8 cellular contexts compared by ENCODE assay signal in genomic region chr17:73232587-73233373, GRCh38. TPM values are rescaled to one million over a fixed set of nuclear protein-coding genes. Genes with fewer than 3 reads are reported as not detected.
DNase-seq lines count a peak whose midpoint lies in the region; ATAC-seq and TF ChIP-seq lines count a peak whose summit lies in the region.

No MANE protein-coding gene starts in this region.

- CTCF ChIA-PET in CD4-positive, alpha-beta memory T cell (lab: Charles Lee; ENCODE audit: partially characterized antibody): interaction anchor here (0.6 to 3.1 kb wide), 17 partner anchors 10 to 676 kb away, joined by 3 to 15 read pairs (median 4); no protein-coding TSS in a partner anchor

- TF ChIP-seq CTCF in choroid plexus epithelial cell (conservative IDR thresholded peaks at IDR 0.05; ENCODE audit: low read depth, low read length): no peak

- POLR2A ChIA-PET in CD4-positive, alpha-beta memory T cell (lab: Charles Lee; ENCODE audit: partially characterized antibody): interaction anchor here (0.6 to 3.6 kb wide), 14 partner anchors 11 to 513 kb away, joined by 3 to 49 read pairs (median 7); partner anchors contain the start of genes COG1 and SLC39A11

- no peaks in the 10 kb centered on the region for H3K27me3 ChIP-seq in CD4-positive, alpha-beta memory T cell (ENCODE audit: insufficient read depth, low read length)

- peaks cover 58% of the 10 kb centered on the region for H3K4me1 ChIP-seq in CD4-positive, alpha-beta memory T cell (ENCODE audit: insufficient read depth, low read length)

- no peaks in the 10 kb centered on the region for H3K9me3 Mint-ChIP-seq in CD4-positive, alpha-beta memory T cell
- no peaks in the 10 kb centered on the region for H3K9me3 Mint-ChIP-seq in stimulated activated effector memory CD8-positive, alpha-beta T cell treated with anti-CD3 and anti-CD28 coated beads, Interleukin-12 subunit alpha, Interleukin-12 subunit beta, amount 100 ng/mL, for 72 hours

- no peaks in the 10 kb centered on the region for H3K27me3 Mint-ChIP-seq in CD4-positive, alpha-beta memory T cell

- H3K36me3 ChIP-seq in CD4-positive, alpha-beta memory T cell (ENCODE audit: insufficient read depth, low read length): no peaks in the 10 kb centered on the region

- DNase-seq in CD4-positive, alpha-beta memory T cell: peak in 2 of 5 donors; percentile 14 to 48
- DNase-seq in choroid plexus epithelial cell (ENCODE audit: low read depth) (peak; percentile 43), left lobe of liver (ENCODE audit: low spot score) (peak; percentile 56), inferior parietal cortex (ENCODE audit: extremely low spot score) (no peak)
- DNase-seq in stimulated activated effector memory CD8-positive, alpha-beta T cell treated with anti-CD3 and anti-CD28 coated beads, Interleukin-12 subunit alpha, Interleukin-12 subunit beta, amount 100 ng/mL, for 72 hours (ENCODE audit: low spot score in 2 of 2): peak in 1 of 2 donors; percentile 58

- H3K4me1 Mint-ChIP-seq in CD4-positive, alpha-beta memory T cell: peaks cover 41 to 81% (median 61%) of the 10 kb centered on the region in 4 donors
- H3K4me1 Mint-ChIP-seq in stimulated activated effector memory CD8-positive, alpha-beta T cell treated with anti-CD3 and anti-CD28 coated beads, Interleukin-12 subunit alpha, Interleukin-12 subunit beta, amount 100 ng/mL, for 72 hours: peaks cover 45% of the 10 kb centered on the region

- intact Hi-C loops in CD4-positive, alpha-beta memory T cell (cut with micrococcal nuclease): loop anchor here (1.0 kb wide), 3 partner anchors 41 to 140 kb away; partner anchors contain the start of genes CDC42EP4 and SLC39A11

- peak; percentile 24 for TF ChIP-seq POLR2A in GM19099 (IDR thresholded peaks at IDR 0.05; ENCODE audit: extremely low read depth, insufficient read length, low read depth)

- peak overlapping the region; percentile 91 to 99 (median 97) for H3K27ac Mint-ChIP-seq in CD4-positive, alpha-beta memory T cell
- H3K27ac Mint-ChIP-seq in stimulated activated effector memory CD8-positive, alpha-beta T cell treated with anti-CD3 and anti-CD28 coated beads, Interleukin-12 subunit alpha, Interleukin-12 subunit beta, amount 100 ng/mL, for 72 hours: peak overlapping the region; percentile 98

- peak overlapping the region; percentile 63 to 77 for H3K4me3 ChIP-seq in CD4-positive, alpha-beta memory T cell (ENCODE audit: low read length in 2 of 2)
- H3K4me3 ChIP-seq in choroid plexus epithelial cell (ENCODE audit: low read depth, low read length): peak overlapping the region; percentile 97

- ATAC-seq in HG03280 (IDR thresholded peaks at IDR 0.05; ENCODE audit: unreplicated experiment) (peak; percentile 21), SK-N-SH treated with all-trans-retinoic acid at 6 μM for 48 hours (peak; percentile 51), left lobe of liver (peak; percentile 41)
- peak; percentile 49 for ATAC-seq in stimulated activated effector memory CD8-positive, alpha-beta T cell treated with anti-CD3 and anti-CD28 coated beads, Interleukin-12 subunit alpha, Interleukin-12 subunit beta, amount 100 ng/mL, for 72 hours

- H3K27ac ChIP-seq in CD4-positive, alpha-beta memory T cell (ENCODE audit: low read depth, low read length): peak overlapping the region; percentile 73

- peaks cover 4 to 34% of the 10 kb centered on the region in 2 donors for H3K36me3 Mint-ChIP-seq in CD4-positive, alpha-beta memory T cell
- peaks cover 31% of the 10 kb centered on the region for H3K36me3 Mint-ChIP-seq in stimulated activated effector memory CD8-positive, alpha-beta T cell treated with anti-CD3 and anti-CD28 coated beads, Interleukin-12 subunit alpha, Interleukin-12 subunit beta, amount 100 ng/mL, for 72 hours

- peak overlapping the region; percentile 91 to 96 (median 94) for H3K4me3 Mint-ChIP-seq in CD4-positive, alpha-beta memory T cell
- peak overlapping the region; percentile 90 for H3K4me3 Mint-ChIP-seq in stimulated activated effector memory CD8-positive, alpha-beta T cell treated with anti-CD3 and anti-CD28 coated beads, Interleukin-12 subunit alpha, Interleukin-12 subunit beta, amount 100 ng/mL, for 72 hours

- H3K9me3 ChIP-seq in CD4-positive, alpha-beta memory T cell (ENCODE audit: control insufficient read depth in 1 of 2, low read length in 2 of 2): no peaks in the 10 kb centered on the region

TF ChIP-seq in SK-N-SH treated with all-trans-retinoic acid at 6 μM for 48 hours, 23 proteins besides CTCF, POLR2A, EP300 and RAD21:
- TF ChIP-seq PPARA (CRISPR knock-in tag; IDR thresholded peaks at IDR 0.05; ENCODE audit: borderline replicate concordance): no peak
- TF ChIP-seq, protein P1, sequence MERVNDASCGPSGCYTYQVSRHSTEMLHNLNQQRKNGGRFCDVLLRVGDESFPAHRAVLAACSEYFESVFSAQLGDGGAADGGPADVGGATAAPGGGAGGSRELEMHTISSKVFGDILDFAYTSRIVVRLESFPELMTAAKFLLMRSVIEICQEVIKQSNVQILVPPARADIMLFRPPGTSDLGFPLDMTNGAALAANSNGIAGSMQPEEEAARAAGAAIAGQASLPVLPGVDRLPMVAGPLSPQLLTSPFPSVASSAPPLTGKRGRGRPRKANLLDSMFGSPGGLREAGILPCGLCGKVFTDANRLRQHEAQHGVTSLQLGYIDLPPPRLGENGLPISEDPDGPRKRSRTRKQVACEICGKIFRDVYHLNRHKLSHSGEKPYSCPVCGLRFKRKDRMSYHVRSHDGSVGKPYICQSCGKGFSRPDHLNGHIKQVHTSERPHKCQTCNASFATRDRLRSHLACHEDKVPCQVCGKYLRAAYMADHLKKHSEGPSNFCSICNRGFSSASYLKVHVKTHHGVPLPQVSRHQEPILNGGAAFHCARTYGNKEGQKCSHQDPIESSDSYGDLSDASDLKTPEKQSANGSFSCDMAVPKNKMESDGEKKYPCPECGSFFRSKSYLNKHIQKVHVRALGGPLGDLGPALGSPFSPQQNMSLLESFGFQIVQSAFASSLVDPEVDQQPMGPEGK (CRISPR knock-in tag; IDR thresholded peaks at IDR 0.05; ENCODE audit: borderline replicate concordance): peak; percentile 99

RNA-seq across cellular contexts. Expression of gene CPSF4L, which starts 28.9 kb away (rescaled TPM):
- not detected for total RNA-seq in CD4-positive, alpha-beta memory T cell
- not detected for polyA plus RNA-seq in CD4-positive, alpha-beta memory T cell
- total RNA-seq in left lobe of liver: 0.13 TPM

RNA-seq across cellular contexts. Expression of gene COG1, which starts 39.9 kb away (rescaled TPM):
- total RNA-seq in CD4-positive, alpha-beta memory T cell: 10 to 100 TPM; 76.2 to 81.6 TPM
- 10 to 100 TPM; 13.1 to 38.1 TPM for polyA plus RNA-seq in CD4-positive, alpha-beta memory T cell
- 20.1 TPM for total RNA-seq in left lobe of liver
